2 cellular contexts compared by ENCODE assay signal in the genomic region with DNA sequence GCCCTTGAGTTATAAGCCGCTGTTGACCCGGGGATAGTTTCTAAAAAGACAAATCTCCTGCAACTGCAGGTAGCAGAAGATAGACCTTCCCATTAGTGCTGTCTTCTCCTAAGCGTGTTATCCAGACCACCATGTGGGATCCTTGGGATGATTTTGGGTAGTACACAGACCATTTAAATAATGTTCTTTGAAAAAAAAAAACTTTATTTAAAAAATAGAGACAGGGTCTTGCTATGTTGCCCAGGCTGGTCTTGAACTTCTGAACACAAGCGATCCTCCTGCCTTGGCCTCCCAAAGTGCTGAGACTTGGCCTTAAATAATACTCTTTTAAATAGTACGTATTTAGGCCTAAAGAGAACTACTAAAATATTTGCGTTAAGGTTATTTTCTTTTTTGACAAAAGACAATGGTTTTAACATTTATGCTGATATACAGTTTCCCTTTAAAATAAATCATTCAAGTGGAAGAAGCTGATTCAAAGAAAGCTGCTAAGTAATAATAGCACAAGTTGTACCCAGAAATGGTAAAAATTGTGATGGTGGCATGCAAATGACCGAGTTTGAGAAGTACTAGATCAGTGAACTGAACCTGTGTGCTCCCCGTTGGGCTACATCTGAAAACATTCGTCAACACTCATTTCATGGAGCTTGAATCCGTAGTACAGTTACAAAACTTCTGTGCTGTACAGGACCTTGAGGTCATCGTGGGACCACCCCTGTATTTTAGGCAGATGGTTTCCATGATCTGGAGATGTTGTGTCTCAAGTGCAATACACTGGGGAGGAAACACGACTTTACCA.
TF ChIP-seq lines count a peak whose summit lies in the region.

No MANE protein-coding gene starts in this region.

TF ChIP-seq in GM12878, 131 proteins besides CTCF, POLR2A, EP300 and RAD21:
- TF ChIP-seq NR2F1 (conservative IDR thresholded peaks at IDR 0.05) (no peak), MYC (IDR thresholded peaks at IDR 0.05; ENCODE audit: insufficient read depth, insufficient read length, insufficient replicate concordance, low read length, severe bottlenecking) (no peak), MAX (IDR thresholded peaks at IDR 0.05; ENCODE audit: low read depth, low read length) (no peak), NFXL1 (IDR thresholded peaks at IDR 0.05; ENCODE audit: borderline replicate concordance) (no peak), MXI1 (IDR thresholded peaks at IDR 0.05; ENCODE audit: low read depth, low read length) (no peak), ZBTB40 (IDR thresholded peaks at IDR 0.05; ENCODE audit: borderline replicate concordance) (peak; percentile 74; the same call in 1 of the 2 replicates), RELB (IDR thresholded peaks at IDR 0.05; ENCODE audit: low read depth) (no peak), E2F4 (IDR thresholded peaks at IDR 0.05; ENCODE audit: low read depth, low read length) (no peak), JUND (IDR thresholded peaks at IDR 0.05; ENCODE audit: low read depth, low read length) (no peak), CREB1 (IDR thresholded peaks at IDR 0.05; ENCODE audit: low read depth) (0 out of 2 replicates have a peak, but pooled peaks have one; percentile 5)

TF ChIP-seq in SK-N-SH treated with all-trans-retinoic acid at 6 μM for 48 hours, 23 proteins besides CTCF, POLR2A, EP300 and RAD21:
- TF ChIP-seq PATZ1 (CRISPR knock-in tag; IDR thresholded peaks at IDR 0.05; ENCODE audit: borderline replicate concordance) (no peak), ISL1 (CRISPR knock-in tag; IDR thresholded peaks at IDR 0.05) (no peak), PPARA (CRISPR knock-in tag; IDR thresholded peaks at IDR 0.05; ENCODE audit: borderline replicate concordance) (no peak), BACH2 (CRISPR knock-in tag; IDR thresholded peaks at IDR 0.05; ENCODE audit: borderline replicate concordance) (no peak), OSR1 (CRISPR knock-in tag; IDR thresholded peaks at IDR 0.05) (no peak), ARNTL (CRISPR knock-in tag; IDR thresholded peaks at IDR 0.05; ENCODE audit: borderline replicate concordance, low read depth) (no peak), CREB5 (CRISPR knock-in tag; IDR thresholded peaks at IDR 0.05; ENCODE audit: low read depth) (no peak)
- TF ChIP-seq, protein P1, sequence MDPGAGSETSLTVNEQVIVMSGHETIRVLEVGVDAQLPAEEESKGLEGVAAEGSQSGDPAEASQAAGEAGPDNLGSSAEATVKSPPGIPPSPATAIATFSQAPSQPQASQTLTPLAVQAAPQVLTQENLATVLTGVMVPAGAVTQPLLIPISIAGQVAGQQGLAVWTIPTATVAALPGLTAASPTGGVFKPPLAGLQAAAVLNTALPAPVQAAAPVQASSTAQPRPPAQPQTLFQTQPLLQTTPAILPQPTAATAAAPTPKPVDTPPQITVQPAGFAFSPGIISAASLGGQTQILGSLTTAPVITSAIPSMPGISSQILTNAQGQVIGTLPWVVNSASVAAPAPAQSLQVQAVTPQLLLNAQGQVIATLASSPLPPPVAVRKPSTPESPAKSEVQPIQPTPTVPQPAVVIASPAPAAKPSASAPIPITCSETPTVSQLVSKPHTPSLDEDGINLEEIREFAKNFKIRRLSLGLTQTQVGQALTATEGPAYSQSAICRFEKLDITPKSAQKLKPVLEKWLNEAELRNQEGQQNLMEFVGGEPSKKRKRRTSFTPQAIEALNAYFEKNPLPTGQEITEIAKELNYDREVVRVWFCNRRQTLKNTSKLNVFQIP (CRISPR knock-in tag; IDR thresholded peaks at IDR 0.05; ENCODE audit: borderline replicate concordance, low read depth) = no peak
